26 cellular contexts compared by ENCODE assay signal in the genomic region with DNA sequence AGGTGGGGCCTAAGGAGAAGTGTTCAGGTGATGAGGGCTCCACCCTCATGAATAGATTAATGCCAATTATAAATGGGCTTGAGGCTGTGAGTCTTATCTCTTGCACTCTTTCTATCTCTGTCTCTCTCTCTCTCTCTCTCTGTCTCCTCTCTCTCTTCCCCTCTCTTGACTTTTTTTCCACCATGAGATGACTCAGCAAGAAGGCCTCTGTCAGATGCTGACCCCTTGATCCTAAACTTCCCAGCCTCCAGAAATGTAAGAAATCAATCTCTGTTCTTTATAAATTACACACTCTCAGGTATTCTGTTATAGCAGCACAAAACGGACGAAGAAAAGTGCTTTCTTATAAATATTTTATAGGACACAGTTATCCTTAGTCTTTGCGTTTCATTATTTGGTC.
"Had no signal": no experiment of that assay in that cellular context is flagged by ENCODE, and none has a peak within 500 bp of the region (broad histone marks: within the 10 kb centered on the region; RNA-seq: fewer than 3 reads in every experiment).

No MANE protein-coding gene starts in this region.

- ATAC-seq: effector memory CD8-positive, alpha-beta T cell; left lung; sciatic nerve; stimulated activated memory B cell treated with anti-CD40 and anti-IgM and Interleukin-4, amounts not matched to agents 10 μg/mL and 1 μg/mL and 100 μg/mL, for 72 hours; stimulated activated naive CD8-positive, alpha-beta T cell treated with anti-CD3 and anti-CD28 coated beads, Interleukin-15, amount 100 ng/mL, for 72 hours had no signal

- H3K4me1 ChIP-seq: left lung, upper lobe of left lung, vagina had no signal

- H3K9me3 ChIP-seq: ovary, upper lobe of left lung, vagina had no signal

- H3K27me3 ChIP-seq: cardiac muscle cell, left lung, ovary, upper lobe of left lung, vagina had no signal

- H3K36me3 ChIP-seq: cardiac muscle cell, left lung, ovary, upper lobe of left lung, vagina had no signal

- DNase-seq: activated CD4-positive, alpha-beta T cell treated with anti-CD3 and anti-CD28 coated beads for 4 hours; activated CD4-positive, alpha-beta T cell treated with anti-CD3 and anti-CD28 coated beads, Interleukin-2, amount 50 U/mL, for 4 hours; activated effector memory CD4-positive, alpha-beta T cell treated with Interleukin-2 at 50 U/mL for 16 hours; activated naive CD4-positive, alpha-beta T cell treated with Interleukin-2 at 50 U/mL for 16 hours; activated T-cell treated with anti-CD3 and anti-CD28 coated beads for 4 hours; aorta; cerebellar nuclear complex; cortex of kidney; effector memory CD8-positive, alpha-beta T cell; foreskin melanocyte; left lung; ovary; stimulated activated CD4-positive, alpha-beta T cell treated with anti-CD3 and anti-CD28 coated beads, Interleukin-1b, Interleukin-23, amount 100 ng/mL, for 48 hours; stimulated activated CD4-positive, alpha-beta T cell treated with anti-CD3 and anti-CD28 coated beads, Interleukin-4, amount 100 ng/mL, for 4 hours; stimulated activated CD8-positive, alpha-beta memory T cell treated with anti-CD3 and anti-CD28 coated beads, Interleukin-4, amount 100 ng/mL, for 48 hours; stimulated activated naive CD8-positive, alpha-beta T cell treated with anti-CD3 and anti-CD28 coated beads, Interleukin-15, amount 100 ng/mL, for 72 hours; substantia nigra; T-helper 1 cell; upper lobe of left lung had no signal

- H3K27ac ChIP-seq: cardiac muscle cell, left lung, ovary, upper lobe of left lung, vagina, VCaP had no signal

- H3K4me3 ChIP-seq: cardiac muscle cell, left lung, lung, ovary, smooth muscle cell, upper lobe of left lung, vagina had no signal
